In the genomic region with DNA sequence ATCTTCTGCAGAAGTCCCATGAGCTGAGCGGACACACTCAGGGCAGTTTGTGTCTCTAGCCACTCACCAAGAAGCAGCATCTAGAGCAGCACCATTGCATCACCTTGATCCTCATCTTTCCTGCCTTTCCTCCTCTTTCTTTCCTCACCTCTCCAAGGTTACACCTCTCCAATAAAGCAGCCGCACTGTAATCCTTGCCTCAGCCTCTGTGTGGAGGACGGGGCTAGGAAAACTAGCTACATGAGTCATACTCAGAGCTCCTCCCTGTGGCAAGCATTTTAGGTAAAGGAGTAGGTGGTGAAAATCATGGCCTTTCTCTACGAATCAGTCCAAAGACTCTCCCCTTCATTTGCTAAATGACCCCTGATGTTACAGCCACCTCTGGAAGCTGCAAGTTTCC, we compare ENCODE assay signal across 2 cellular contexts.
TF ChIP-seq lines count a peak whose summit lies in the region.

No MANE protein-coding gene starts in this region.

TF ChIP-seq in Ishikawa, 13 proteins besides CTCF, POLR2A, EP300 and RAD21 (continued from another document):
- TF ChIP-seq NFIC (IDR thresholded peaks at IDR 0.05) (no peak), EGR1 (IDR thresholded peaks at IDR 0.05) (no peak), FOXM1 (IDR thresholded peaks at IDR 0.05; ENCODE audit: borderline replicate concordance, low read depth) (no peak), TCF12 (IDR thresholded peaks at IDR 0.05; ENCODE audit: low read depth) (no peak), TEAD4 (IDR thresholded peaks at IDR 0.05) (no peak)

TF ChIP-seq in liver, 16 proteins besides CTCF, POLR2A, EP300 and RAD21 (continued from another document):
- TF ChIP-seq, protein P1, sequence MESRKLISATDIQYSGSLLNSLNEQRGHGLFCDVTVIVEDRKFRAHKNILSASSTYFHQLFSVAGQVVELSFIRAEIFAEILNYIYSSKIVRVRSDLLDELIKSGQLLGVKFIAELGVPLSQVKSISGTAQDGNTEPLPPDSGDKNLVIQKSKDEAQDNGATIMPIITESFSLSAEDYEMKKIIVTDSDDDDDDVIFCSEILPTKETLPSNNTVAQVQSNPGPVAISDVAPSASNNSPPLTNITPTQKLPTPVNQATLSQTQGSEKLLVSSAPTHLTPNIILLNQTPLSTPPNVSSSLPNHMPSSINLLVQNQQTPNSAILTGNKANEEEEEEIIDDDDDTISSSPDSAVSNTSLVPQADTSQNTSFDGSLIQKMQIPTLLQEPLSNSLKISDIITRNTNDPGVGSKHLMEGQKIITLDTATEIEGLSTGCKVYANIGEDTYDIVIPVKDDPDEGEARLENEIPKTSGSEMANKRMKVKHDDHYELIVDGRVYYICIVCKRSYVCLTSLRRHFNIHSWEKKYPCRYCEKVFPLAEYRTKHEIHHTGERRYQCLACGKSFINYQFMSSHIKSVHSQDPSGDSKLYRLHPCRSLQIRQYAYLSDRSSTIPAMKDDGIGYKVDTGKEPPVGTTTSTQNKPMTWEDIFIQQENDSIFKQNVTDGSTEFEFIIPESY (IDR thresholded peaks at IDR 0.05), result no peak
- TF ChIP-seq NR2F2 (IDR thresholded peaks at IDR 0.05) (no peak), YY1 (IDR thresholded peaks at IDR 0.05) (no peak), SP1 (IDR thresholded peaks at IDR 0.05) (no peak), RXRA (IDR thresholded peaks at IDR 0.05) (no peak), HNF4G (IDR thresholded peaks at IDR 0.05) (no peak), JUND (IDR thresholded peaks at IDR 0.05) (no peak)
